1 cellular context compared by ENCODE assay signal in the genomic region with DNA sequence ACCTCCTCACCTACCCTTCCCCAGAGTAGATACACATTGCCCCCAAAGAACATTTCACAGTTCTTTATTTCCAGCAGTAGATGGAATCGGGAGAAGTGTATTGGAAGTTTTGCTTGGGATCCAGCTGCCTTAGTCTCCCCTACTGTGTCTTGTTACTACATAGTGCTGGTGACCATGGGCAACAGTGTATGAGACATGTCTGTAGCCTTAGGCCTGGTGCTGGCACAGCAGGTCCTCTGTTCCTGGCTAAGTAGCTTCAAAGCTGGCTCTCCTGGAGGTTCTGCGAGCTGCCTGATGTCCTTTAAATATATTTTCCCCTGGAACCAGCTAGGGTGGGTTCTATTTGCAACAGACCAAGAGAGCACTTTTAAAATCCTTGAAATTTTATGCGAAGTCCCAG.
TF ChIP-seq lines count a peak whose summit lies in the region.

No MANE protein-coding gene starts in this region.

TF ChIP-seq in IMR-90, 13 proteins besides CTCF, POLR2A, EP300 and RAD21 (continued from another document):
- TF ChIP-seq, protein P1, sequence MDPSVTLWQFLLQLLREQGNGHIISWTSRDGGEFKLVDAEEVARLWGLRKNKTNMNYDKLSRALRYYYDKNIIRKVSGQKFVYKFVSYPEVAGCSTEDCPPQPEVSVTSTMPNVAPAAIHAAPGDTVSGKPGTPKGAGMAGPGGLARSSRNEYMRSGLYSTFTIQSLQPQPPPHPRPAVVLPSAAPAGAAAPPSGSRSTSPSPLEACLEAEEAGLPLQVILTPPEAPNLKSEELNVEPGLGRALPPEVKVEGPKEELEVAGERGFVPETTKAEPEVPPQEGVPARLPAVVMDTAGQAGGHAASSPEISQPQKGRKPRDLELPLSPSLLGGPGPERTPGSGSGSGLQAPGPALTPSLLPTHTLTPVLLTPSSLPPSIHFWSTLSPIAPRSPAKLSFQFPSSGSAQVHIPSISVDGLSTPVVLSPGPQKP (IDR thresholded peaks at IDR 0.05; ENCODE audit: borderline replicate concordance, low read depth, low read length), result no peak
